ENCODE assay signal across 8 cellular contexts in genomic region chrX:3811331-3812311, GRCh38.
DNase-seq lines count a peak whose midpoint lies in the region; ATAC-seq and FAIRE-seq lines count a peak whose summit lies in the region.

No MANE protein-coding gene starts in this region.

- no peaks in the 10 kb centered on the region for H3K9me3 Mint-ChIP-seq in activated CD4-positive, alpha-beta T cell treated with anti-CD3 and anti-CD28 coated beads, Interleukin-2, amount 10 ng/mL, durations not matched to agents 24 days and 14 days

- H3K27me3 Mint-ChIP-seq in activated CD4-positive, alpha-beta T cell treated with anti-CD3 and anti-CD28 coated beads, Interleukin-2, amount 10 ng/mL, durations not matched to agents 24 days and 14 days: peaks cover 27% of the 10 kb centered on the region

- no peaks in the 10 kb centered on the region for H3K36me3 Mint-ChIP-seq in activated CD4-positive, alpha-beta T cell treated with anti-CD3 and anti-CD28 coated beads, Interleukin-2, amount 10 ng/mL, durations not matched to agents 24 days and 14 days (ENCODE audit: low read depth)

- H3K4me3 Mint-ChIP-seq in activated CD4-positive, alpha-beta T cell treated with anti-CD3 and anti-CD28 coated beads, Interleukin-2, amount 10 ng/mL, durations not matched to agents 24 days and 14 days: peak overlapping the region; percentile 57

- no peak overlapping the region for H3K9ac ChIP-seq in endocrine pancreas (ENCODE audit: control insufficient read depth, insufficient read depth, low read length)

- H3K27ac Mint-ChIP-seq in activated CD4-positive, alpha-beta T cell treated with anti-CD3 and anti-CD28 coated beads, Interleukin-2, amount 10 ng/mL, durations not matched to agents 24 days and 14 days: peak overlapping the region; percentile 87

- H3K4me3 ChIP-seq in endocrine pancreas (ENCODE audit: control insufficient read depth, insufficient read depth, low read length): peak overlapping the region; percentile 17

- H3K4me1 Mint-ChIP-seq in activated CD4-positive, alpha-beta T cell treated with anti-CD3 and anti-CD28 coated beads, Interleukin-2, amount 10 ng/mL, durations not matched to agents 24 days and 14 days: peaks cover 12% of the 10 kb centered on the region

- ATAC-seq in GM21723 (IDR thresholded peaks at IDR 0.05; ENCODE audit: unreplicated experiment): peak; percentile 31
- no peak for ATAC-seq in HG02642 (IDR thresholded peaks at IDR 0.05; ENCODE audit: poor library complexity, unreplicated experiment)

- H3K36me3 ChIP-seq in endocrine pancreas (ENCODE audit: control insufficient read depth, insufficient read depth, low read length): no peaks in the 10 kb centered on the region

- H3K4me1 ChIP-seq in endocrine pancreas (ENCODE audit: control insufficient read depth, insufficient read depth, low read length): no peaks in the 10 kb centered on the region

- peaks cover 4% of the 10 kb centered on the region for H3K27me3 ChIP-seq in endocrine pancreas (ENCODE audit: control insufficient read depth, insufficient read depth, low read length)

- peak; percentile 63 for DNase-seq in G401 (ENCODE audit: low spot score)
- peak; percentile 4 for DNase-seq in NCI-H1694 (lab: John Stamatoyannopoulos, UW)
- peak; percentile 82 for DNase-seq in activated CD4-positive, alpha-beta T cell treated with anti-CD3 and anti-CD28 coated beads, Interleukin-2, amount 10 ng/mL, durations not matched to agents 24 days and 14 days
- peak; percentile 41 for DNase-seq in pons (ENCODE audit: low spot score)
- no peak for DNase-seq in RCC 7860 (ENCODE audit: low spot score)

- no peak for FAIRE-seq in RCC 7860 (lab: Jason Lieb, UNC)

- H3K9me3 ChIP-seq in endocrine pancreas (ENCODE audit: control insufficient read depth, low read length): no peaks in the 10 kb centered on the region

- in situ Hi-C loops in G401 (cut with HindIII; ENCODE audit: low sequenced_read_pairs): no loop called here

- intact Hi-C loops in activated CD4-positive, alpha-beta T cell treated with anti-CD3 and anti-CD28 coated beads, Interleukin-2, amount 10 ng/mL, durations not matched to agents 24 days and 14 days (cut with micrococcal nuclease): loop anchor here (1.0 kb wide), 2 partner anchors 160 to 776 kb away; no protein-coding TSS in a partner anchor
